In genomic region chr17:19719365-19720209, GRCh38 we compare ENCODE assay signal across 1 cellular context.
TF ChIP-seq lines count a peak whose summit lies in the region.

No MANE protein-coding gene starts in this region.

TF ChIP-seq in HCT116, 20 proteins besides CTCF, POLR2A, EP300 and RAD21 (continued from another document):
- TF ChIP-seq ZBTB33 (IDR thresholded peaks at IDR 0.05; ENCODE audit: extremely low read depth, insufficient replicate concordance, low read length) (no peak), ZFX (IDR thresholded peaks at IDR 0.05) (no peak)
